In genomic region chr16:1701216-1701878, GRCh38 we compare ENCODE assay signal across 25 cellular contexts. TPM values are rescaled to one million over a fixed set of nuclear protein-coding genes. Genes with fewer than 3 reads are reported as not detected.
DNase-seq lines count a peak whose midpoint lies in the region; ATAC-seq, FAIRE-seq and TF ChIP-seq lines count a peak whose summit lies in the region.
"Had no signal": no experiment of that assay in that cellular context is flagged by ENCODE, and none has a peak within 500 bp of the region (broad histone marks: within the 10 kb centered on the region; RNA-seq: fewer than 3 reads in every experiment).

No MANE protein-coding gene starts in this region.

- TF ChIP-seq CTCF in 22Rv1 (IDR thresholded peaks at IDR 0.05) (no peak), GM23338 (conservative IDR thresholded peaks at IDR 0.05; ENCODE audit: low read depth in 2 of 2) (no peak), astrocyte (IDR thresholded peaks at IDR 0.05; ENCODE audit: insufficient read depth, low read depth, low read length) (no peak), foreskin keratinocyte (conservative IDR thresholded peaks at IDR 0.05) (no peak)

- ATAC-seq in GM23338 = no peak
- no peak for ATAC-seq in foreskin keratinocyte
- no peak for ATAC-seq in sciatic nerve
- ATAC-seq: effector memory CD8-positive, alpha-beta T cell; naive thymus-derived CD8-positive, alpha-beta T cell; pancreas; stimulated activated memory B cell treated with anti-CD40 and anti-IgM and Interleukin-4, amounts not matched to agents 10 μg/mL and 1 μg/mL and 100 μg/mL, for 72 hours had no signal

- H3K79me2 ChIP-seq in GM23338 (replicated peaks; ENCODE audit: insufficient read depth) (peaks cover 8% of the 10 kb centered on the region), astrocyte (ENCODE audit: insufficient read depth, low read length) (peaks cover 19% of the 10 kb centered on the region)

- H3K4me3 ChIP-seq in GM23338 (no peak overlapping the region), astrocyte (ENCODE audit: insufficient read depth, low read depth, low read length) (no peak overlapping the region)
- H3K4me3 ChIP-seq: colonic mucosa, HAP-1, pancreas, thyroid gland had no signal

- H3F3A ChIP-seq in GM23338 (replicated peaks; ENCODE audit: low read depth) = peaks cover 26% of the 10 kb centered on the region

- H3K4me2 ChIP-seq in GM23338 (no peak overlapping the region), astrocyte (ENCODE audit: low read length) (no peak overlapping the region)
- H3K4me2 ChIP-seq: SK-N-SH had no signal

- H3K9me3 Mint-ChIP-seq in GM23338 (no peaks in the 10 kb centered on the region), astrocyte (ENCODE audit: unreplicated experiment) (peaks cover 1% of the 10 kb centered on the region)
- H3K9me3 Mint-ChIP-seq: activated naive CD4-positive, alpha-beta T cell treated with anti-CD3 and anti-CD28 coated beads, Interleukin-2, amount 10 ng/mL, durations not matched to agents 7 days and 5 days; CD4-positive, alpha-beta T cell; effector memory CD8-positive, alpha-beta T cell; naive thymus-derived CD8-positive, alpha-beta T cell; stimulated activated memory B cell treated with anti-CD40 and anti-IgM and Interleukin-4, amounts not matched to agents 10 μg/mL and 1 μg/mL and 100 μg/mL, for 72 hours had no signal

- H3K4me1 Mint-ChIP-seq in GM23338 (peaks cover 9% of the 10 kb centered on the region), astrocyte (ENCODE audit: low read depth, unreplicated experiment) (peaks cover 11% of the 10 kb centered on the region)

- H2AFZ ChIP-seq in GM23338 (no peak overlapping the region), astrocyte (ENCODE audit: low read depth, low read length) (no peak overlapping the region)

- H3K36me3 ChIP-seq in GM23338 (ENCODE audit: insufficient read depth) = peaks cover 32% of the 10 kb centered on the region
- H3K36me3 ChIP-seq in astrocyte (ENCODE audit: insufficient read depth, low read length) = peaks cover 40% of the 10 kb centered on the region
- H3K36me3 ChIP-seq: colonic mucosa had no signal

- H3K27ac Mint-ChIP-seq in GM23338 (peak overlapping the region; percentile 36; the same call in 1 of the 2 replicates), astrocyte (ENCODE audit: unreplicated experiment) (peak overlapping the region; percentile 80)
- H3K27ac Mint-ChIP-seq: activated naive CD4-positive, alpha-beta T cell treated with anti-CD3 and anti-CD28 coated beads, Interleukin-2, amount 10 ng/mL, durations not matched to agents 7 days and 5 days; CD4-positive, alpha-beta T cell; stimulated activated memory B cell treated with anti-CD40 and anti-IgM and Interleukin-4, amounts not matched to agents 10 μg/mL and 1 μg/mL and 100 μg/mL, for 72 hours had no signal

- H4K20me1 ChIP-seq in GM23338 (replicated peaks; ENCODE audit: insufficient read depth) (peaks cover 49% of the 10 kb centered on the region), astrocyte (ENCODE audit: insufficient read depth, low read length) (peaks cover 12% of the 10 kb centered on the region)

- no peaks in the 10 kb centered on the region for H3K9me2 ChIP-seq in GM23338 (ENCODE audit: insufficient read depth)
- H3K9me2 ChIP-seq: SK-N-SH had no signal

- FAIRE-seq in astrocyte (lab: Jason Lieb, UNC) (no peak), GM19239 (lab: Jason Lieb, UNC) (no peak)
- FAIRE-seq: pancreas had no signal

- H3K27me3 Mint-ChIP-seq in GM23338 (ENCODE audit: insufficient read depth, low read depth, poor library complexity) (peaks cover 14% of the 10 kb centered on the region), astrocyte (ENCODE audit: low read depth, unreplicated experiment) (no peaks in the 10 kb centered on the region)
- H3K27me3 Mint-ChIP-seq: CD4-positive, alpha-beta T cell; effector memory CD8-positive, alpha-beta T cell; stimulated activated memory B cell treated with anti-CD40 and anti-IgM and Interleukin-4, amounts not matched to agents 10 μg/mL and 1 μg/mL and 100 μg/mL, for 72 hours had no signal

- H3K9ac ChIP-seq in astrocyte (ENCODE audit: low read length) = no peak overlapping the region
- H3K9ac ChIP-seq: SK-N-SH had no signal

- H3K27ac ChIP-seq in 22Rv1 (0 out of 2 replicates have a peak overlapping the region, but pooled peaks have one; percentile 10), GM23338 (ENCODE audit: low read depth) (no peak overlapping the region), astrocyte (ENCODE audit: low read depth, low read length) (no peak overlapping the region), foreskin keratinocyte (peak overlapping the region; percentile 60)
- H3K27ac ChIP-seq: colonic mucosa, pancreas, thyroid gland, VCaP had no signal

- no peaks in the 10 kb centered on the region for H3K27me3 ChIP-seq in GM23338 (ENCODE audit: insufficient read depth)
- H3K27me3 ChIP-seq in astrocyte (ENCODE audit: insufficient read depth, low read length) = no peaks in the 10 kb centered on the region
- no peaks in the 10 kb centered on the region for H3K27me3 ChIP-seq in foreskin keratinocyte
- H3K27me3 ChIP-seq: colonic mucosa, pancreas, thyroid gland had no signal

- H3K9me3 ChIP-seq in astrocyte (ENCODE audit: insufficient read depth, low read depth, low read length) = peaks cover 3% of the 10 kb centered on the region
- H3K9me3 ChIP-seq: colonic mucosa, HAP-1, pancreas, SK-N-SH, thyroid gland had no signal

- H3K36me3 Mint-ChIP-seq in GM23338 (ENCODE audit: low read depth) (peaks cover 71% of the 10 kb centered on the region), astrocyte (ENCODE audit: low read depth, unreplicated experiment) (peaks cover 35% of the 10 kb centered on the region)

- DNase-seq in GM23338 (ENCODE audit: low spot score) (no peak), astrocyte (ENCODE audit: low read depth) (no peak), foreskin keratinocyte (peak; percentile 64 to 74), GM19239 (ENCODE audit: insufficient read length, low spot score) (no peak), DMS153 (lab: John Stamatoyannopoulos, UW) (no peak), sciatic nerve (ENCODE audit: low spot score) (no peak), HUDEP-2 (lab: John Stamatoyannopoulos, UW; ENCODE audit: unreplicated experiment in 76 of 76) (no peak)
- DNase-seq: activated naive CD4-positive, alpha-beta T cell treated with anti-CD3 and anti-CD28 coated beads, Interleukin-2, amount 10 ng/mL, durations not matched to agents 7 days and 5 days; CD4-positive, alpha-beta T cell; colonic mucosa; effector memory CD8-positive, alpha-beta T cell; mesendoderm; naive thymus-derived CD8-positive, alpha-beta T cell; NCI-H1417; NCI-H2081 treated with DMSO at 0.1 percent for 48 hours; NCI-H446 treated with DMSO at 0.1 percent for 48 hours; NK-92 treated with Interleukin-12 subunit alpha and Interleukin-12 subunit beta, amount 100 ng/mL, for 24 hours; pancreas; SK-N-SH; T-helper 2 cell; thyroid gland had no signal

- H3K4me1 ChIP-seq in GM23338 (ENCODE audit: insufficient read depth) (peaks cover 7% of the 10 kb centered on the region), astrocyte (ENCODE audit: insufficient read depth, low read length) (peaks cover 5% of the 10 kb centered on the region), foreskin keratinocyte (peaks cover 15% of the 10 kb centered on the region)
- H3K4me1 ChIP-seq: colonic mucosa, pancreas had no signal

- intact Hi-C loops in sciatic nerve (cut with DNase I) = no loop called here

- H3K4me3 Mint-ChIP-seq in GM23338 (no peak overlapping the region), astrocyte (ENCODE audit: unreplicated experiment) (no peak overlapping the region)
- H3K4me3 Mint-ChIP-seq: activated naive CD4-positive, alpha-beta T cell treated with anti-CD3 and anti-CD28 coated beads, Interleukin-2, amount 10 ng/mL, durations not matched to agents 7 days and 5 days; effector memory CD8-positive, alpha-beta T cell; naive thymus-derived CD8-positive, alpha-beta T cell; stimulated activated memory B cell treated with anti-CD40 and anti-IgM and Interleukin-4, amounts not matched to agents 10 μg/mL and 1 μg/mL and 100 μg/mL, for 72 hours had no signal

TF ChIP-seq in GM23338, 12 proteins besides CTCF, POLR2A, EP300 and RAD21 (continues in another document):
- TF ChIP-seq EZH2phosphoT487 (IDR thresholded peaks at IDR 0.05; ENCODE audit: unreplicated experiment) = no peak
- TF ChIP-seq STAT1 (IDR thresholded peaks at IDR 0.05; ENCODE audit: unreplicated experiment) = no peak
- TF ChIP-seq CREB1 (CRISPR knock-in tag; IDR thresholded peaks at IDR 0.05; ENCODE audit: low read depth) = no peak
- TF ChIP-seq NANOG (IDR thresholded peaks at IDR 0.05; ENCODE audit: borderline replicate concordance) = no peak
- TF ChIP-seq ZNF114 (CRISPR knock-in tag; IDR thresholded peaks at IDR 0.05) = no peak
- TF ChIP-seq JUNB (IDR thresholded peaks at IDR 0.05; ENCODE audit: unreplicated experiment) = no peak

RNA-seq across cellular contexts. Expression of gene MAPK8IP3, which starts 4.6 kb away (rescaled TPM):
- 52.2 and 58.4 TPM in 2 replicates for total RNA-seq in GM23338 (2014; rRNA removed; shearing (Covaris generic))
- polyA plus RNA-seq in GM23338 (2016; fragmentation: Nextera tagmentation; extraction: Ambion mirVana) (10.7 and 11.3 TPM in 2 replicates), foreskin keratinocyte (8.5 and 10.6 TPM in 2 replicates)
- total RNA-seq in astrocyte (85.5 and 92.4 TPM in 2 replicates), foreskin keratinocyte (22.4 and 28.2 TPM in 2 replicates), sciatic nerve (93.3 TPM)

RNA-seq across cellular contexts. Expression of gene JPT2, which starts 23.3 kb away (rescaled TPM):
- total RNA-seq in GM23338 (2014; rRNA removed; shearing (Covaris generic)) = 139 and 140 TPM in 2 replicates
- polyA plus RNA-seq in GM23338 (2016; fragmentation: Nextera tagmentation; extraction: Ambion mirVana) (43.8 and 47.1 TPM in 2 replicates), foreskin keratinocyte (97.9 and 101 TPM in 2 replicates)
- total RNA-seq in astrocyte (122 and 143 TPM in 2 replicates), foreskin keratinocyte (131 and 146 TPM in 2 replicates), sciatic nerve (26.0 TPM)

Comparison
In these comparisons a context has a peak if more than half of its experiments do, and no peak if none do; other contexts are left out.
1. H3K27ac ChIP-seq: peak in 22Rv1 (single experiment) and foreskin keratinocyte (single experiment); none in GM23338 (single experiment) and astrocyte (single experiment).
2. DNase-seq: peak in foreskin keratinocyte (2 of 2); none in GM23338 (single experiment), astrocyte (single experiment), GM19239 (single experiment), DMS153 (single experiment), sciatic nerve (single experiment) and HUDEP-2 (0 of 76).